Comparison of ENCODE assay signal across 1 cellular context in the genomic region with DNA sequence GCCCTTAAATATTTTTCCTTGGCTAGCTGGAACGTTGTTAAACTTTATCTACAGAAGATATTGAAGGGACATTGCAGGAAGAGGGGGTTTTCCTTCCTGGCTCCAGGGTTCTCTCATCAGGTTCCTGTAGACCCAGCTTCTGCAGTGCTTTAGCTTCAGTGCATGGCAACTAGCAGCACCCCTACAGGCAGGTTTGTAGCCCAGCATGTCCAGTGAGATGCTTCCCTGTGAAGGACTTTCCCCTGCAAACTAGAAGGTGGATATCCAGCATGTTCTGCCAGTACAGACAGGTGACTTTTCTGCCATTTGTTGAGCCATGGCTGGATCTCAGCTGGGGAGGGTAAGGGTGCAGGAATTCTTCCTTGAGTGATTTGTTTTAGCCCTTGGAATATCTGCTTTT.
TF ChIP-seq lines count a peak whose summit lies in the region.

No MANE protein-coding gene starts in this region.

TF ChIP-seq in HCT116, 20 proteins besides CTCF, POLR2A, EP300 and RAD21 (continued from another document):
- TF ChIP-seq, protein P1, sequence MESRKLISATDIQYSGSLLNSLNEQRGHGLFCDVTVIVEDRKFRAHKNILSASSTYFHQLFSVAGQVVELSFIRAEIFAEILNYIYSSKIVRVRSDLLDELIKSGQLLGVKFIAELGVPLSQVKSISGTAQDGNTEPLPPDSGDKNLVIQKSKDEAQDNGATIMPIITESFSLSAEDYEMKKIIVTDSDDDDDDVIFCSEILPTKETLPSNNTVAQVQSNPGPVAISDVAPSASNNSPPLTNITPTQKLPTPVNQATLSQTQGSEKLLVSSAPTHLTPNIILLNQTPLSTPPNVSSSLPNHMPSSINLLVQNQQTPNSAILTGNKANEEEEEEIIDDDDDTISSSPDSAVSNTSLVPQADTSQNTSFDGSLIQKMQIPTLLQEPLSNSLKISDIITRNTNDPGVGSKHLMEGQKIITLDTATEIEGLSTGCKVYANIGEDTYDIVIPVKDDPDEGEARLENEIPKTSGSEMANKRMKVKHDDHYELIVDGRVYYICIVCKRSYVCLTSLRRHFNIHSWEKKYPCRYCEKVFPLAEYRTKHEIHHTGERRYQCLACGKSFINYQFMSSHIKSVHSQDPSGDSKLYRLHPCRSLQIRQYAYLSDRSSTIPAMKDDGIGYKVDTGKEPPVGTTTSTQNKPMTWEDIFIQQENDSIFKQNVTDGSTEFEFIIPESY (IDR thresholded peaks at IDR 0.05; ENCODE audit: extremely low read depth, insufficient replicate concordance, low read length): no peak
- TF ChIP-seq SRF (IDR thresholded peaks at IDR 0.05; ENCODE audit: low read depth): no peak
